Comparison of ENCODE assay signal across 9 cellular contexts in genomic region chr2:179936654-179937053, GRCh38.
A peak's percentile ranks its signal among the peaks of the same experiment; 100 is the strongest.
DNase-seq lines count a peak whose midpoint lies in the region; ATAC-seq and TF ChIP-seq lines count a peak whose summit lies in the region.
"Had no signal": no experiment of that assay in that cellular context is flagged by ENCODE, and none has a peak within 500 bp of the region (broad histone marks: within the 10 kb centered on the region; RNA-seq: fewer than 3 reads in every experiment).

No MANE protein-coding gene starts in this region.

- TF ChIP-seq CTCF in C4-2B (conservative IDR thresholded peaks at IDR 0.05) (peak; percentile 55), OCI-LY3 (IDR thresholded peaks at IDR 0.05; ENCODE audit: low read depth, low read length) (peak; percentile 50), epithelial cell of esophagus (IDR thresholded peaks at IDR 0.05; ENCODE audit: insufficient read depth, low read depth, low read length, missing control alignments) (peak; percentile 64)

- no peak overlapping the region for H3K9ac ChIP-seq in OCI-LY3 (ENCODE audit: low read length)

- no peaks in the 10 kb centered on the region for H3K4me1 ChIP-seq in OCI-LY3 (ENCODE audit: low read length)

- no peak overlapping the region for H2AFZ ChIP-seq in OCI-LY3 (ENCODE audit: low read depth, low read length)

- no peaks in the 10 kb centered on the region for H3K9me3 ChIP-seq in OCI-LY3 (ENCODE audit: insufficient read depth, low read length)
- H3K9me3 ChIP-seq: thoracic aorta had no signal

- H3K79me2 ChIP-seq in OCI-LY3 (ENCODE audit: low read length), result no peaks in the 10 kb centered on the region

- H3K4me3 ChIP-seq in OCI-LY3 (ENCODE audit: low read length) (no peak overlapping the region), epithelial cell of esophagus (ENCODE audit: low read length) (no peak overlapping the region)
- H3K4me3 ChIP-seq: thoracic aorta had no signal

- ATAC-seq in GM19351 (IDR thresholded peaks at IDR 0.05; ENCODE audit: unreplicated experiment), result peak; percentile 66

- no peak overlapping the region for H3K27ac ChIP-seq in C4-2B
- no peak overlapping the region for H3K27ac ChIP-seq in OCI-LY3 (ENCODE audit: low read length)
- H3K27ac ChIP-seq: thoracic aorta had no signal

- H3K4me2 ChIP-seq in OCI-LY3 (ENCODE audit: low read length), result no peak overlapping the region

- H3K27me3 ChIP-seq in OCI-LY3 (ENCODE audit: low read depth, low read length), result no peaks in the 10 kb centered on the region

- peaks cover 9% of the 10 kb centered on the region for H3K36me3 ChIP-seq in OCI-LY3 (replicated peaks; ENCODE audit: low read depth, low read length)
- H3K36me3 ChIP-seq: thoracic aorta had no signal

- peak; percentile 53 for DNase-seq in epithelial cell of esophagus (ENCODE audit: low read depth)
- DNase-seq in stimulated activated CD4-positive, alpha-beta T cell treated with anti-CD3 and anti-CD28 coated beads, Interleukin-1b, Interleukin-23, amount 100 ng/mL, for 48 hours, result peak; percentile 8
- no peak for DNase-seq in activated gamma-delta T cell treated with Interleukin-2 at 50 U/mL for 16 hours
- no peak for DNase-seq in NCI-H2081 (lab: John Stamatoyannopoulos, UW)
- DNase-seq in HuH-7 (ENCODE audit: low spot score), result no peak

- no peaks in the 10 kb centered on the region for H4K20me1 ChIP-seq in OCI-LY3 (ENCODE audit: insufficient read depth, low read length)

Comparison
In these comparisons a context has a peak if more than half of its experiments do, and no peak if none do; other contexts are left out.
1. DNase-seq: peak in epithelial cell of esophagus (single experiment) and stimulated activated CD4-positive, alpha-beta T cell treated with anti-CD3 and anti-CD28 coated beads, Interleukin-1b, Interleukin-23, amount 100 ng/mL, for 48 hours (single experiment); none in activated gamma-delta T cell treated with Interleukin-2 at 50 U/mL for 16 hours (single experiment), NCI-H2081 (0 of 2) and HuH-7 (single experiment).
2. Peak in every context shown above with its lines, with median percentiles within 50 percentile points of each other: CTCF ChIP-seq.